ENCODE assay signal across 8 cellular contexts in genomic region chr10:71397340-71398212, GRCh38. TPM values are rescaled to one million over a fixed set of nuclear protein-coding genes. Genes with fewer than 3 reads are reported as not detected.
DNase-seq lines count a peak whose midpoint lies in the region; ATAC-seq and TF ChIP-seq lines count a peak whose summit lies in the region.

No MANE protein-coding gene starts in this region.

- H3K27me3 ChIP-seq in upper lobe of left lung, result peaks cover 0 to 32% (median 16%) of the 10 kb centered on the region in 4 donors

- H3K4me1 Mint-ChIP-seq in activated T-cell treated with anti-CD3 and anti-CD28 coated beads, Interleukin-2, amount 50 U/mL, for 4 hours (ENCODE audit: low read depth), result peaks cover 8% of the 10 kb centered on the region
- H3K4me1 Mint-ChIP-seq in activated T-helper 1 cell treated with anti-CD3 and anti-CD28 coated beads, Interleukin-12 subunit alpha, Interleukin-12 subunit beta, Interleukin-2, Interleukin-4 antibody, amounts not matched to agents 30 ng/mL and 10 ng/mL and 1 ng/mL, durations not matched to agents 14 hours and 24 hours and 36 hours (ENCODE audit: low read depth), result no peaks in the 10 kb centered on the region

- DNase-seq in activated T-cell treated with anti-CD3 and anti-CD28 coated beads, Interleukin-2, amount 50 U/mL, for 4 hours, result no peak
- DNase-seq in activated T-cell treated with anti-CD3 and anti-CD28 coated beads for 4 hours, result no peak
- peak; percentile 32 for DNase-seq in cerebellar cortex (ENCODE audit: low spot score)
- DNase-seq in mucosa of descending colon, result no peak
- peak; percentile 20 to 90 for DNase-seq in upper lobe of left lung
- no peak for DNase-seq in activated T-helper 1 cell treated with anti-CD3 and anti-CD28 coated beads, Interleukin-12 subunit alpha, Interleukin-12 subunit beta, Interleukin-2, Interleukin-4 antibody, amounts not matched to agents 30 ng/mL and 10 ng/mL and 1 ng/mL, durations not matched to agents 14 hours and 24 hours and 36 hours (ENCODE audit: low spot score)

- TF ChIP-seq CTCF in mucosa of descending colon (IDR thresholded peaks at IDR 0.05) (no peak), upper lobe of left lung (IDR thresholded peaks at IDR 0.05) (no peak)

- ATAC-seq in activated T-cell treated with anti-CD3 and anti-CD28 coated beads, Interleukin-2, amount 50 U/mL, for 4 hours, result no peak
- peak; percentile 9 for ATAC-seq in mucosa of descending colon
- ATAC-seq in upper lobe of left lung (ENCODE audit: low FRiP score in 2 of 2), result peak in 1 of 2 donors; percentile 16
- ATAC-seq in GM18909 (IDR thresholded peaks at IDR 0.05; ENCODE audit: poor library complexity, unreplicated experiment), result no peak
- ATAC-seq in GM19328 (IDR thresholded peaks at IDR 0.05; ENCODE audit: unreplicated experiment), result no peak

- no peak for TF ChIP-seq POLR2A in upper lobe of left lung (IDR thresholded peaks at IDR 0.05)

- H3K36me3 ChIP-seq in mucosa of descending colon (ENCODE audit: low read depth), result no peaks in the 10 kb centered on the region
- H3K36me3 ChIP-seq in upper lobe of left lung, result no peaks in the 10 kb centered on the region

- H3K36me3 Mint-ChIP-seq in activated T-cell treated with anti-CD3 and anti-CD28 coated beads, Interleukin-2, amount 50 U/mL, for 4 hours (ENCODE audit: insufficient read depth), result no peaks in the 10 kb centered on the region
- no peaks in the 10 kb centered on the region for H3K36me3 Mint-ChIP-seq in activated T-helper 1 cell treated with anti-CD3 and anti-CD28 coated beads, Interleukin-12 subunit alpha, Interleukin-12 subunit beta, Interleukin-2, Interleukin-4 antibody, amounts not matched to agents 30 ng/mL and 10 ng/mL and 1 ng/mL, durations not matched to agents 14 hours and 24 hours and 36 hours (ENCODE audit: low read depth)

- peak overlapping the region; percentile 58 for H3K4me3 Mint-ChIP-seq in activated T-cell treated with anti-CD3 and anti-CD28 coated beads, Interleukin-2, amount 50 U/mL, for 4 hours
- no peak overlapping the region for H3K4me3 Mint-ChIP-seq in activated T-helper 1 cell treated with anti-CD3 and anti-CD28 coated beads, Interleukin-12 subunit alpha, Interleukin-12 subunit beta, Interleukin-2, Interleukin-4 antibody, amounts not matched to agents 30 ng/mL and 10 ng/mL and 1 ng/mL, durations not matched to agents 14 hours and 24 hours and 36 hours

- 0 to 4% methylated on average over 5 to 28 of the region's 75 CpGs for WGBS in upper lobe of left lung, 2 donors

- no peak for TF ChIP-seq EP300 in upper lobe of left lung (IDR thresholded peaks at IDR 0.05)

- H3K27ac Mint-ChIP-seq in activated T-helper 1 cell treated with anti-CD3 and anti-CD28 coated beads, Interleukin-12 subunit alpha, Interleukin-12 subunit beta, Interleukin-2, Interleukin-4 antibody, amounts not matched to agents 30 ng/mL and 10 ng/mL and 1 ng/mL, durations not matched to agents 14 hours and 24 hours and 36 hours, result no peak overlapping the region

- no peaks in the 10 kb centered on the region for H3K9me3 ChIP-seq in mucosa of descending colon
- no peaks in the 10 kb centered on the region for H3K9me3 ChIP-seq in upper lobe of left lung

- H3K27me3 Mint-ChIP-seq in activated T-cell treated with anti-CD3 and anti-CD28 coated beads, Interleukin-2, amount 50 U/mL, for 4 hours (ENCODE audit: low read depth), result peaks cover 62% of the 10 kb centered on the region
- peaks cover 44% of the 10 kb centered on the region for H3K27me3 Mint-ChIP-seq in activated T-helper 1 cell treated with anti-CD3 and anti-CD28 coated beads, Interleukin-12 subunit alpha, Interleukin-12 subunit beta, Interleukin-2, Interleukin-4 antibody, amounts not matched to agents 30 ng/mL and 10 ng/mL and 1 ng/mL, durations not matched to agents 14 hours and 24 hours and 36 hours (ENCODE audit: insufficient read depth)

- H3K4me3 ChIP-seq in mucosa of descending colon (no peak overlapping the region), upper lobe of left lung (peak overlapping the region; percentile 19 to 51 (median 50))

- H3K4me1 ChIP-seq in mucosa of descending colon (ENCODE audit: low read depth) (peaks cover 10% of the 10 kb centered on the region), upper lobe of left lung (peaks cover 14 to 25% (median 16%) of the 10 kb centered on the region in 4 donors)

- intact Hi-C loops in mucosa of descending colon (cut with DNase I, micrococcal nuclease), result loop anchor here (10.0 kb wide), 1 partner anchor 167 kb away; no protein-coding TSS in a partner anchor
- intact Hi-C loops in activated T-helper 1 cell treated with anti-CD3 and anti-CD28 coated beads, Interleukin-12 subunit alpha, Interleukin-12 subunit beta, Interleukin-2, Interleukin-4 antibody, amounts not matched to agents 30 ng/mL and 10 ng/mL and 1 ng/mL, durations not matched to agents 14 hours and 24 hours and 36 hours (cut with micrococcal nuclease), result loop anchor here (5.0 kb wide), 1 partner anchor 175 kb away; no protein-coding TSS in a partner anchor

- peak overlapping the region in 2 of 4 donors; percentile 7 to 67 for H3K27ac ChIP-seq in upper lobe of left lung

- no peaks in the 10 kb centered on the region for H3K9me3 Mint-ChIP-seq in activated T-cell treated with anti-CD3 and anti-CD28 coated beads, Interleukin-2, amount 50 U/mL, for 4 hours
- no peaks in the 10 kb centered on the region for H3K9me3 Mint-ChIP-seq in activated T-helper 1 cell treated with anti-CD3 and anti-CD28 coated beads, Interleukin-12 subunit alpha, Interleukin-12 subunit beta, Interleukin-2, Interleukin-4 antibody, amounts not matched to agents 30 ng/mL and 10 ng/mL and 1 ng/mL, durations not matched to agents 14 hours and 24 hours and 36 hours

RNA-seq across cellular contexts. Expression of gene CDH23, which starts 0.9 kb away (rescaled TPM):
- 1 to 10 TPM in 2 of 3 donors, under 1 TPM in 1; 0.71 to 1.2 (median 1.1) TPM for total RNA-seq in activated T-cell treated with anti-CD3 and anti-CD28 coated beads, Interleukin-2, amount 50 U/mL, for 4 hours
- total RNA-seq in mucosa of descending colon (1 to 10 TPM; 1.8 to 3.6 (median 3.0) TPM), upper lobe of left lung (10 to 100 TPM in 3 of 6 donors, 1 to 10 TPM in 3; 4.7 to 29.3 (median 10.4) TPM)
- total RNA-seq in activated T-helper 1 cell treated with anti-CD3 and anti-CD28 coated beads, Interleukin-12 subunit alpha, Interleukin-12 subunit beta, Interleukin-2, Interleukin-4 antibody, amounts not matched to agents 30 ng/mL and 10 ng/mL and 1 ng/mL, durations not matched to agents 14 hours and 24 hours and 36 hours, result 0.51 and 0.57 TPM in 2 replicates

Comparison
In these comparisons a context has a peak if more than half of its experiments do, and no peak if none do; other contexts are left out.
1. DNase-seq: peak in cerebellar cortex (single experiment) and upper lobe of left lung (2 of 2); none in activated T-cell treated with anti-CD3 and anti-CD28 coated beads, Interleukin-2, amount 50 U/mL, for 4 hours (single experiment), activated T-cell treated with anti-CD3 and anti-CD28 coated beads for 4 hours (single experiment), mucosa of descending colon (0 of 3) and activated T-helper 1 cell treated with anti-CD3 and anti-CD28 coated beads, Interleukin-12 subunit alpha, Interleukin-12 subunit beta, Interleukin-2, Interleukin-4 antibody, amounts not matched to agents 30 ng/mL and 10 ng/mL and 1 ng/mL, durations not matched to agents 14 hours and 24 hours and 36 hours (single experiment).